10 cellular contexts compared by ENCODE assay signal in genomic region chr16:65119905-65120341, GRCh38. TPM values are rescaled to one million over a fixed set of nuclear protein-coding genes. Genes with fewer than 3 reads are reported as not detected.
DNase-seq lines count a peak whose midpoint lies in the region; FAIRE-seq and TF ChIP-seq lines count a peak whose summit lies in the region.
"Had no signal": no experiment of that assay in that cellular context is flagged by ENCODE, and none has a peak within 500 bp of the region (broad histone marks: within the 10 kb centered on the region; RNA-seq: fewer than 3 reads in every experiment).

No MANE protein-coding gene starts in this region.

- H3K27me3 ChIP-seq in keratinocyte (ENCODE audit: control insufficient read depth, extremely low read depth, insufficient read depth, low read length), result peaks cover 38% of the 10 kb centered on the region
- peaks cover 0 to 62% (median 36%) of the 10 kb centered on the region in 7 donors for H3K27me3 ChIP-seq in spleen (replicated peaks in 1 of 7)

- H3K36me3 ChIP-seq in keratinocyte (ENCODE audit: control insufficient read depth in 2 of 2, extremely low read depth in 1 of 2, insufficient read depth in 2 of 2, low read length in 2 of 2) (no peaks in the 10 kb centered on the region), spleen (no peaks in the 10 kb centered on the region)

- intact Hi-C loops in spleen (cut with DNase I; ENCODE audit: low total_unique reads), result loop anchor here (10.0 kb wide), 1 partner anchor 185 kb away; no protein-coding TSS in a partner anchor

- peak overlapping the region; percentile 30 for H3K4me2 ChIP-seq in keratinocyte (ENCODE audit: control insufficient read depth, extremely low read depth, insufficient read depth, low read depth, low read length)

- dilution Hi-C loops in keratinocyte (cut with MboI; ENCODE audit: extremely low pct_ligation_motif_present, low sequenced_read_pairs), result no loop called here

- peaks cover 0 to 5% (median 0%) of the 10 kb centered on the region in 3 donors for H3K36me3 Mint-ChIP-seq in immature natural killer cell

- no peaks in the 10 kb centered on the region for H3K4me1 Mint-ChIP-seq in immature natural killer cell

- no peak overlapping the region for H3K9ac ChIP-seq in keratinocyte (ENCODE audit: control insufficient read depth, extremely low read depth, insufficient read depth, low read length)

- peaks cover 8% of the 10 kb centered on the region for H3K4me1 ChIP-seq in keratinocyte (ENCODE audit: control insufficient read depth, extremely low read depth, insufficient read depth, low read length)
- H3K4me1 ChIP-seq in spleen, result peaks cover 0 to 56% (median 29%) of the 10 kb centered on the region in 6 donors

- H3K9me3 ChIP-seq in keratinocyte (ENCODE audit: control insufficient read depth, low read depth, low read length) (no peaks in the 10 kb centered on the region), spleen (no peaks in the 10 kb centered on the region)

- H3K4me3 Mint-ChIP-seq in immature natural killer cell, result no peak overlapping the region

- TF ChIP-seq CTCF in keratinocyte (optimal IDR thresholded peaks at IDR 0.05 in 1 of 3, IDR thresholded peaks at IDR 0.05 in 1 of 3, conservative IDR thresholded peaks at IDR 0.05 in 1 of 3; ENCODE audit: extremely low read depth in 1 of 3, insufficient read depth in 2 of 3, low read length in 3 of 3) (no peak), spleen (IDR thresholded peaks at IDR 0.05 in 8 of 11, conservative IDR thresholded peaks at IDR 0.05 in 3 of 11) (no peak)

- H3K27ac Mint-ChIP-seq in immature natural killer cell, result no peak overlapping the region

- H4K20me1 ChIP-seq in keratinocyte (ENCODE audit: control insufficient read depth, extremely low read depth, insufficient read depth, low read length), result peaks cover 4% of the 10 kb centered on the region

- H3K27me3 Mint-ChIP-seq in immature natural killer cell (ENCODE audit: low read depth in 3 of 3), result peaks cover 8 to 20% (median 11%) of the 10 kb centered on the region in 3 donors

- H2AFZ ChIP-seq in keratinocyte (ENCODE audit: control insufficient read depth, low read length), result no peak overlapping the region

- H3K4me3 ChIP-seq in keratinocyte (ENCODE audit: control insufficient read depth in 2 of 3, extremely low read depth in 1 of 3, insufficient read depth in 2 of 3, low read depth in 1 of 3, low read length in 3 of 3) (peak overlapping the region; percentile 54 to 91 (median 61)), spleen (peak overlapping the region; percentile 38 to 74 (median 49))

- FAIRE-seq in keratinocyte (lab: Jason Lieb, UNC), result no peak

- peaks cover 61% of the 10 kb centered on the region for H3K79me2 ChIP-seq in keratinocyte (ENCODE audit: control insufficient read depth, insufficient read depth, low read length)

- peaks cover 0 to 16% (median 2%) of the 10 kb centered on the region in 6 donors for H3K9me3 Mint-ChIP-seq in immature natural killer cell

- no peaks in the 10 kb centered on the region for H3K9me1 ChIP-seq in keratinocyte (ENCODE audit: control insufficient read depth, extremely low read depth, insufficient read depth, low read length)

- TF ChIP-seq POLR2A in spleen (IDR thresholded peaks at IDR 0.05), result peak in 1 of 3 donors; percentile 13

- DNase-seq in H4 (ENCODE audit: low spot score) (peak; percentile 30), caudate nucleus (lab: John Stamatoyannopoulos, UW) (peak in 19 of 61 donors; percentile 12 to 48 (median 35)), keratinocyte (ENCODE audit: low read depth, low spot score) (no peak), spleen (no peak), cerebellar nuclear complex (lab: John Stamatoyannopoulos, UW) (no peak), NCI-H524 treated with DMSO at 0.1 percent for 48 hours (lab: John Stamatoyannopoulos, UW) (no peak), immature natural killer cell (no peak)
- no peak for DNase-seq in central memory CD4-positive, alpha-beta T cell
- DNase-seq: MV-4-11 had no signal

- 8 to 15% (median 14%) methylated on average over 8 of the region's 8 CpGs for WGBS in spleen, 5 donors

- H3K27ac ChIP-seq in caudate nucleus (ENCODE audit: low read depth, low read length) (peak overlapping the region; percentile 78), keratinocyte (ENCODE audit: control insufficient read depth, insufficient read depth, low read length) (no peak overlapping the region), spleen (peak overlapping the region; percentile 65 to 97 (median 90))

RNA-seq across cellular contexts. Expression of gene CDH11, which starts 1.9 kb away (rescaled TPM):
- 55.2 and 56.6 TPM in 2 replicates for total RNA-seq in H4 (2014; rRNA removed; shearing (Covaris generic))
- polyA plus RNA-seq in keratinocyte (17.8 to 67.7 TPM (median 36.8 TPM) in 3 replicates), spleen (10 to 100 TPM in 1 of 3 donors, 1 to 10 TPM in 2; 4.3 to 10.6 (median 4.5) TPM), immature natural killer cell (not detected)
- 1.2 TPM for polyA plus RNA-seq in keratinocyte (2011; ENCODE audit: low read depth)
- 10.8 and 12.5 TPM in 2 replicates for polyA plus RNA-seq in keratinocyte (2011; cell fraction: cytosol; rRNA removed)
- 50.9 and 52.0 TPM in 2 replicates for polyA plus RNA-seq in keratinocyte (2011; cell fraction: nucleus; rRNA removed)
- polyA plus RNA-seq in keratinocyte (2012; ENCODE audit: low replicate concordance), result 1.1 and 50.4 TPM in 2 replicates
- polyA minus RNA-seq in keratinocyte, result 33.8 to 109 TPM (median 100 TPM) in 3 replicates
- polyA minus RNA-seq in keratinocyte (2011; cell fraction: cytosol; rRNA and poly(A)+ RNA removed), result 34.1 TPM
- polyA minus RNA-seq in keratinocyte (2011; cell fraction: nucleus; rRNA and poly(A)+ RNA removed), result 71.8 and 152 TPM in 2 replicates
- 100 to 1,000 TPM; 214 to 721 (median 462) TPM for total RNA-seq in spleen
- total RNA-seq: T-helper 2 cell treated with Interferon-gamma antibody and Interleukin-4, amounts not matched to agents 100 ng/mL and 5 ng/mL, for 36 hours had no signal
